25 cellular contexts compared by ENCODE assay signal in genomic region chr13:88932950-88933349, GRCh38.
DNase-seq lines count a peak whose midpoint lies in the region; ATAC-seq and TF ChIP-seq lines count a peak whose summit lies in the region.
"Had no signal": no experiment of that assay in that cellular context is flagged by ENCODE, and none has a peak within 500 bp of the region (broad histone marks: within the 10 kb centered on the region; RNA-seq: fewer than 3 reads in every experiment).

No MANE protein-coding gene starts in this region.

- H3K27ac ChIP-seq in OCI-LY3 (ENCODE audit: low read length), result no peak overlapping the region
- H3K27ac ChIP-seq: gastroesophageal sphincter, hepatocyte, sigmoid colon, testis had no signal

- H3K4me3 Mint-ChIP-seq in natural killer cell treated with Interleukin-12 subunit alpha and Interleukin-12 subunit beta and Interleukin-15 and Interleukin-18, amount 100 ng/mL, for 72 hours, result peak overlapping the region; percentile 36
- H3K4me3 Mint-ChIP-seq: activated naive CD8-positive, alpha-beta T cell treated with anti-CD3 and anti-CD28 coated beads for 36 hours; central memory CD8-positive, alpha-beta T cell had no signal

- H3K36me3 Mint-ChIP-seq in natural killer cell treated with Interleukin-12 subunit alpha and Interleukin-12 subunit beta and Interleukin-15 and Interleukin-18, amount 100 ng/mL, for 72 hours, result no peaks in the 10 kb centered on the region
- H3K36me3 Mint-ChIP-seq: activated naive CD8-positive, alpha-beta T cell treated with anti-CD3 and anti-CD28 coated beads for 36 hours had no signal

- H3K4me3 ChIP-seq in OCI-LY3 (ENCODE audit: low read length), result peak overlapping the region; percentile 4; the same call in 1 of the 2 replicates
- H3K4me3 ChIP-seq: gastroesophageal sphincter, hepatocyte, sigmoid colon, testis had no signal

- peaks cover 14% of the 10 kb centered on the region for H3K4me1 ChIP-seq in OCI-LY3 (ENCODE audit: low read length)
- H3K4me1 ChIP-seq: gastroesophageal sphincter, sigmoid colon, testis had no signal

- peak overlapping the region; percentile 86 for H2AFZ ChIP-seq in OCI-LY3 (ENCODE audit: low read depth, low read length)
- H2AFZ ChIP-seq: hepatocyte had no signal

- no peak overlapping the region for H3K27ac Mint-ChIP-seq in natural killer cell treated with Interleukin-12 subunit alpha and Interleukin-12 subunit beta and Interleukin-15 and Interleukin-18, amount 100 ng/mL, for 72 hours
- H3K27ac Mint-ChIP-seq: activated naive CD8-positive, alpha-beta T cell treated with anti-CD3 and anti-CD28 coated beads for 36 hours; CD4-positive, alpha-beta T cell; progenitor cell of endocrine pancreas had no signal

- no peaks in the 10 kb centered on the region for H3K36me3 ChIP-seq in OCI-LY3 (replicated peaks; ENCODE audit: low read depth, low read length)
- H3K36me3 ChIP-seq: gastroesophageal sphincter, sigmoid colon had no signal

- H3K9me3 Mint-ChIP-seq in natural killer cell treated with Interleukin-12 subunit alpha and Interleukin-12 subunit beta and Interleukin-15 and Interleukin-18, amount 100 ng/mL, for 72 hours, result peaks cover 3% of the 10 kb centered on the region
- H3K9me3 Mint-ChIP-seq: CD4-positive, alpha-beta T cell had no signal

- DNase-seq in DMS53 (lab: John Stamatoyannopoulos, UW), result peak; percentile 16
- DNase-seq in DMS53 treated with DMSO at 0.1 percent for 48 hours (lab: John Stamatoyannopoulos, UW; ENCODE audit: unreplicated experiment), result no peak
- peak; percentile 11 for DNase-seq in HCEC 1CT
- DNase-seq in natural killer cell treated with Interleukin-12 subunit alpha and Interleukin-12 subunit beta and Interleukin-15 and Interleukin-18, amount 100 ng/mL, for 72 hours (ENCODE audit: low spot score), result no peak
- DNase-seq in NCI-H146 (lab: John Stamatoyannopoulos, UW), result no peak
- DNase-seq: 8988T; activated effector memory CD4-positive, alpha-beta T cell treated with Interleukin-2 at 50 U/mL for 16 hours; activated naive CD8-positive, alpha-beta T cell treated with anti-CD3 and anti-CD28 coated beads for 36 hours; CD4-positive, alpha-beta T cell; mesendoderm; NCI-H1436 treated with DMSO at 0.1 percent for 48 hours; NCI-H524 treated with DMSO at 0.1 percent for 48 hours; RPMI8226; sigmoid colon; SK-N-SH; stimulated activated naive CD4-positive, alpha-beta T cell treated with Interleukin-2 at 50 U/mL for 16 hours; T-helper 2 cell; testis had no signal

- peak overlapping the region; percentile 39 for H3K4me2 ChIP-seq in OCI-LY3 (ENCODE audit: low read length)
- H3K4me2 ChIP-seq: hepatocyte, SK-N-SH had no signal

- H4K20me1 ChIP-seq in OCI-LY3 (ENCODE audit: insufficient read depth, low read length), result no peaks in the 10 kb centered on the region

- no peaks in the 10 kb centered on the region for H3K79me2 ChIP-seq in OCI-LY3 (ENCODE audit: low read length)
- H3K79me2 ChIP-seq: hepatocyte had no signal

- no peak for ATAC-seq in natural killer cell treated with Interleukin-12 subunit alpha and Interleukin-12 subunit beta and Interleukin-15 and Interleukin-18, amount 100 ng/mL, for 72 hours
- no peak for ATAC-seq in GM19455 (IDR thresholded peaks at IDR 0.05; ENCODE audit: unreplicated experiment)
- ATAC-seq in GM21576 (IDR thresholded peaks at IDR 0.05; ENCODE audit: unreplicated experiment), result no peak
- ATAC-seq: gastroesophageal sphincter had no signal

- no peaks in the 10 kb centered on the region for H3K27me3 ChIP-seq in OCI-LY3 (ENCODE audit: low read depth, low read length)
- H3K27me3 ChIP-seq: gastroesophageal sphincter, hepatocyte, sigmoid colon, testis had no signal

- H3K9ac ChIP-seq in OCI-LY3 (ENCODE audit: low read length), result no peak overlapping the region
- H3K9ac ChIP-seq: SK-N-SH had no signal

- peaks cover 0 to 9% of the 10 kb centered on the region in 2 donors for H3K4me1 Mint-ChIP-seq in natural killer cell treated with Interleukin-12 subunit alpha and Interleukin-12 subunit beta and Interleukin-15 and Interleukin-18, amount 100 ng/mL, for 72 hours (ENCODE audit: low read depth in 2 of 2)
- H3K4me1 Mint-ChIP-seq: activated naive CD8-positive, alpha-beta T cell treated with anti-CD3 and anti-CD28 coated beads for 36 hours; central memory CD8-positive, alpha-beta T cell had no signal

- no peaks in the 10 kb centered on the region for H3K27me3 Mint-ChIP-seq in natural killer cell treated with Interleukin-12 subunit alpha and Interleukin-12 subunit beta and Interleukin-15 and Interleukin-18, amount 100 ng/mL, for 72 hours
- H3K27me3 Mint-ChIP-seq: activated naive CD8-positive, alpha-beta T cell treated with anti-CD3 and anti-CD28 coated beads for 36 hours; CD4-positive, alpha-beta T cell; central memory CD8-positive, alpha-beta T cell; progenitor cell of endocrine pancreas had no signal

- no peaks in the 10 kb centered on the region for H3K9me3 ChIP-seq in OCI-LY3 (ENCODE audit: insufficient read depth, low read length)
- H3K9me3 ChIP-seq: gastroesophageal sphincter, sigmoid colon, SK-N-SH, testis had no signal

- no peak for TF ChIP-seq CTCF in OCI-LY3 (IDR thresholded peaks at IDR 0.05; ENCODE audit: low read depth, low read length)

Comparison
In these comparisons a context has a peak if more than half of its experiments do, and no peak if none do; other contexts are left out.
1. DNase-seq: peak in DMS53 (single experiment) and HCEC 1CT (single experiment); none in DMS53 treated with DMSO at 0.1 percent for 48 hours (single experiment), natural killer cell treated with Interleukin-12 subunit alpha and Interleukin-12 subunit beta and Interleukin-15 and Interleukin-18, amount 100 ng/mL, for 72 hours (single experiment) and NCI-H146 (single experiment).